In the genomic region with DNA sequence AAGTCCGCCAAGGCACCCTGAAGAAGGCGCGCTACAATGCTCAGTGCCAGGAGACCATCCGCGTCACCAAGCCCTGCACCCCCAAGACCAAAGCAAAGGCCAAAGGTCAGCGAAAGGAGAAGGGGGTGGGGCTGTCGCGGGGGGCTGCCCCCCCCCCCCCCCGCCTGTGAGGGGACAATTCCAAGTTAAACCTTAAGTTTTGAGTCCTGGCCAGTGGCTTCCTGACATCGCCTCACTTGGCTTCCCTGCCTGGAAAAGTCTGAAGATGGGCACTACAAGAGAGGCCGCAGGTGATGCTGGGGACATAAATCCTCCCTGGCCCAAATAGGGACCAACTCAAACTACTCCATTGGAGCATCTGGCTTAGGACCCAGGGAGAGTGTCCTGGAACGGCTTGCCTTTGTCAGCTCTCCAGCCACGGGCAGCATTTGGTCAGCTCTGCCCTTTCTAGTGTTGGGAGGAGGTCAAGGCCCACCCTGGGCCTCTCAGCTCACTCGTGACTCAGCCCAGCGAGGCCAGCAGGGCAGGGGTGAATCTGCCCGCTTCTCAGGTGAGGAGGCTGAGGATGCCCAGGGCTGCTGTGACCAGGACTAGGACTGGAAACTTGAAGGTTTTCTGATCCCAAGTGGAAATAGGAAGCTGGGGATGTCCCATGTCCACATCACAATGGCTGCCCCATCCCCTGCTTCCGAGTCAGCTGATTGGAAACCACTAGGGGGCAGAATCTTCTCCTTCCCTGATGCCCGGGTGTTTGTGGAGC, we compare ENCODE assay signal across 8 cellular contexts. TPM values are rescaled to one million over a fixed set of nuclear protein-coding genes. Genes with fewer than 3 reads are reported as not detected.
DNase-seq lines count a peak whose midpoint lies in the region; ATAC-seq, FAIRE-seq and TF ChIP-seq lines count a peak whose summit lies in the region.

No MANE protein-coding gene starts in this region.

- no peak overlapping the region for H2AK5ac ChIP-seq in H1 (ENCODE audit: low read depth, low read length)

- H3K79me1 ChIP-seq in H1 (ENCODE audit: low read depth, low read length), result no peaks in the 10 kb centered on the region

- no peak overlapping the region for H2BK20ac ChIP-seq in H1 (ENCODE audit: low read length)

- TF ChIP-seq CTCF in H1 (IDR thresholded peaks at IDR 0.05; ENCODE audit: control extremely low read depth in 1 of 3, insufficient read depth in 1 of 3, low read depth in 1 of 3, low read length in 3 of 3), result peak in 2 of 3 experiments; percentile 67 to 79; a peak in 3 of 4 replicates
- peak; percentile 68 for TF ChIP-seq CTCF in neural crest cell (conservative IDR thresholded peaks at IDR 0.05)

- no peak overlapping the region for H3K27ac ChIP-seq in H1 (ENCODE audit: low read depth, low read length)

- no peak overlapping the region for H2BK5ac ChIP-seq in H1 (ENCODE audit: low read depth, low read length)

- H3K23me2 ChIP-seq in H1 (ENCODE audit: low read depth, low read length), result peaks cover 9% of the 10 kb centered on the region; the same call in 1 of the 2 replicates

- TF ChIP-seq RAD21 in H1 (IDR thresholded peaks at IDR 0.05 in 1 of 2, conservative IDR thresholded peaks at IDR 0.05 in 1 of 2; ENCODE audit: low read depth in 2 of 2, low read length in 2 of 2), result peak; percentile 36 to 58

- H3K9me3 ChIP-seq in H1 (ENCODE audit: insufficient read depth in 2 of 2, low read depth in 1 of 2, low read length in 1 of 2), result no peaks in the 10 kb centered on the region

- WGBS in H1 (ENCODE audit: extremely low coverage in 1 of 2, insufficient coverage in 1 of 2, insufficient read length in 1 of 2, insufficient replicate concordance in 2 of 2, low coverage in 1 of 2, low lambda C conversion rate in 2 of 2, missing lambda C conversion rate in 1 of 2), 2 experiments, result 45% methylated on average over 15 of the region's 18 CpGs; no CpG with 5 or more reads in 1 of the 2 experiments

- no peak overlapping the region; the same call in 1 of the 2 replicates for H2BK15ac ChIP-seq in H1 (ENCODE audit: low read length)

- DNase-seq in SIG-M5 treated with dmso at 0.1 percent for 504 hours (lab: John Stamatoyannopoulos, UW; ENCODE audit: unreplicated experiment) (peak; percentile 19), SIG-M5 (lab: John Stamatoyannopoulos, UW) (no peak), NCI-H69 (lab: John Stamatoyannopoulos, UW) (peak; percentile 74), H1 (ENCODE audit: low read depth in 1 of 2, low spot score in 2 of 2) (peak in 1 of 2 experiments; percentile 72), neural crest cell (ENCODE audit: low read depth, low spot score) (no peak)
- no peak for DNase-seq in activated T-cell treated with anti-CD3 and anti-CD28 coated beads, Interleukin-2, amount 50 U/mL, for 1 hour
- no peak for DNase-seq in activated CD4-positive, alpha-beta T cell treated with anti-CD3 and anti-CD28 coated beads, Interleukin-2, amount 50 U/mL, for 4 hours

- H2BK12ac ChIP-seq in H1 (ENCODE audit: low read depth, low read length), result no peak overlapping the region

- no peak overlapping the region for H3K14ac ChIP-seq in H1 (ENCODE audit: insufficient read length)

- H3K36me3 ChIP-seq in H1 (ENCODE audit: control insufficient read depth in 2 of 4, insufficient read depth in 4 of 4, low read length in 3 of 4), result peaks cover 0 to 8% (median 0%) of the 10 kb centered on the region in 4 experiments; a peak in 3 of 8 replicates

- H2AFZ ChIP-seq in H1 (ENCODE audit: low read length), result no peak overlapping the region

- H3K27ac Mint-ChIP-seq in neural crest cell (ENCODE audit: unreplicated experiment), result peak overlapping the region; percentile 83

- H3K4me2 ChIP-seq in H1 (ENCODE audit: insufficient read depth in 1 of 2, low read depth in 2 of 2, low read length in 2 of 2), result peak overlapping the region; percentile 69 to 80

- H4K8ac ChIP-seq in H1 (ENCODE audit: extremely low read depth, insufficient read depth, low read length), result peak overlapping the region; percentile 3; the same call in 1 of the 2 replicates

- POLR2A ChIA-PET in H1 (lab: Charles Lee; ENCODE audit: partially characterized antibody), result interaction anchor here (0.9 to 2.4 kb wide), 11 partner anchors 10 to 152 kb away, joined by 3 to 17 read pairs (median 4); a partner anchor contains a TSS

- H3K9me3 Mint-ChIP-seq in neural crest cell, result no peaks in the 10 kb centered on the region

- peaks cover 0 to 8% (median 4%) of the 10 kb centered on the region in 4 experiments; a peak in 3 of 7 replicates for H3K27me3 ChIP-seq in H1 (replicated peaks in 1 of 4; ENCODE audit: control insufficient read depth in 3 of 4, extremely low read depth in 1 of 4, insufficient read depth in 3 of 4, low read length in 3 of 4)

- no peak overlapping the region for H3K23ac ChIP-seq in H1 (ENCODE audit: insufficient read length)

- peak overlapping the region in 2 of 4 experiments; percentile 93 to 95; a peak in 2 of 7 replicates for H3K9ac ChIP-seq in H1 (replicated peaks in 1 of 4; ENCODE audit: extremely low read depth in 1 of 4, low read depth in 3 of 4, low read length in 3 of 4)

- no peaks in the 10 kb centered on the region; a peak in 1 of 4 replicates for H3K79me2 ChIP-seq in H1 (ENCODE audit: control insufficient read depth in 1 of 2, insufficient read depth in 2 of 2, low read length in 2 of 2)

- ATAC-seq in GM21360 (IDR thresholded peaks at IDR 0.05; ENCODE audit: unreplicated experiment), result no peak

- no peak overlapping the region for H3K56ac ChIP-seq in H1 (replicated peaks; ENCODE audit: insufficient read length, low read depth, low read length)

- H3K4ac ChIP-seq in H1 (replicated peaks; ENCODE audit: insufficient read length, low read depth, low read length), result no peak overlapping the region

- H2BK120ac ChIP-seq in H1 (replicated peaks; ENCODE audit: low read depth, low read length), result no peak overlapping the region

- peak overlapping the region; percentile 88 for H3K4me3 Mint-ChIP-seq in neural crest cell

- peaks cover 0 to 19% (median 13%) of the 10 kb centered on the region in 4 experiments; a peak in 6 of 7 replicates for H3K4me1 ChIP-seq in H1 (replicated peaks in 1 of 4; ENCODE audit: control insufficient read depth in 3 of 4, insufficient read depth in 4 of 4, low read length in 3 of 4)

- H4K5ac ChIP-seq in H1 (ENCODE audit: insufficient read length, low read depth, low read length), result no peak overlapping the region

- peaks cover 11 to 21% of the 10 kb centered on the region in 2 experiments for H4K20me1 ChIP-seq in H1 (replicated peaks in 1 of 2; ENCODE audit: control insufficient read depth in 1 of 2, insufficient read depth in 2 of 2, low read length in 2 of 2)

- peak in 1 of 2 experiments; percentile 25; a peak in 1 of 3 replicates for TF ChIP-seq POLR2A in H1 (IDR thresholded peaks at IDR 0.05; ENCODE audit: control extremely low read depth in 1 of 2, low read depth in 2 of 2, low read length in 2 of 2)

- H3K18ac ChIP-seq in H1 (ENCODE audit: extremely low read depth, low read length), result peak overlapping the region; percentile 85; the same call in 1 of the 2 replicates

- CTCF ChIA-PET in H1 (lab: Charles Lee; ENCODE audit: partially characterized antibody), result interaction anchor here (0.6 to 2.8 kb wide), 50 partner anchors 9 to 839 kb away, joined by 3 to 21 read pairs (median 4); a partner anchor contains a TSS

- H3K4me3 ChIP-seq in H1 (ENCODE audit: extremely low read depth in 1 of 4, insufficient read depth in 2 of 4, low read depth in 3 of 4, low read length in 4 of 4), result peak overlapping the region; percentile 71 to 88 (median 77)

- no peak for FAIRE-seq in H1 (lab: Jason Lieb, UNC)

- peaks cover 34% of the 10 kb centered on the region for H3K27me3 Mint-ChIP-seq in neural crest cell (ENCODE audit: low read depth)

- no peak for TF ChIP-seq EP300 in H1 (IDR thresholded peaks at IDR 0.05; ENCODE audit: borderline replicate concordance in 1 of 2, low read depth in 2 of 2, low read length in 2 of 2)

- H3K4me1 Mint-ChIP-seq in neural crest cell, result peaks cover 24% of the 10 kb centered on the region

- no peak overlapping the region for H4K91ac ChIP-seq in H1 (replicated peaks; ENCODE audit: insufficient read length, low read length)

- peaks cover 2% of the 10 kb centered on the region for H3K36me3 Mint-ChIP-seq in neural crest cell (ENCODE audit: low read depth)

TF ChIP-seq in H1, 55 proteins besides CTCF, POLR2A, EP300 and RAD21 (continues in another document):
- 0 out of 2 replicates have a peak, but pooled peaks have one; percentile 11 for TF ChIP-seq POLR2AphosphoS5 (IDR thresholded peaks at IDR 0.05; ENCODE audit: low read depth, low read length)

RNA-seq across cellular contexts. Expression of a gene that starts 1.4 kb away (rescaled TPM):
- 309 and 338 TPM in 2 replicates for total RNA-seq in H1 (2021; fragmentation: NEBNext Ultra II Directional; extraction: Animal tissue kit (Norgen Biotek cat#: 25700))
- 606 and 948 TPM in 2 replicates for polyA plus RNA-seq in H1 (2011; rRNA removed)
- 870 TPM for polyA plus RNA-seq in H1 (2011; cell fraction: cytosol; rRNA removed)
- polyA plus RNA-seq in H1 (2011; cell fraction: nucleus; rRNA removed), result 559 TPM
- 605 to 743 TPM (median 671 TPM) in 4 replicates for polyA plus RNA-seq in H1 (2012, experiment 1 of 2)
- polyA plus RNA-seq in H1 (2012, experiment 2 of 2), result 841 TPM
- polyA plus RNA-seq in H1 (2013, experiment 1 of 2), result 949 TPM
- polyA plus RNA-seq in H1 (2013, experiment 2 of 2), result 1,178 TPM
- 84.3 and 125 TPM in 2 replicates for polyA minus RNA-seq in H1 (2011; rRNA and poly(A)+ RNA removed)
- polyA minus RNA-seq in H1 (2011; cell fraction: cytosol; rRNA and poly(A)+ RNA removed), result 189 TPM
- 88.1 TPM for polyA minus RNA-seq in H1 (2011; cell fraction: nucleus; rRNA and poly(A)+ RNA removed)
- 781 and 821 TPM in 2 replicates for total RNA-seq in neural crest cell

RNA-seq across cellular contexts. Expression of a gene that starts 8.8 kb away (rescaled TPM):
- 0.63 and 1.1 TPM in 2 replicates for total RNA-seq in H1 (2021; fragmentation: NEBNext Ultra II Directional; extraction: Animal tissue kit (Norgen Biotek cat#: 25700))
- polyA plus RNA-seq in H1 (2011; rRNA removed), result 1.3 and 2.2 TPM in 2 replicates
- 0.98 TPM for polyA plus RNA-seq in H1 (2011; cell fraction: cytosol; rRNA removed)
- polyA plus RNA-seq in H1 (2011; cell fraction: nucleus; rRNA removed), result 1.1 TPM
- 0.30 to 1.0 TPM (median 0.96 TPM) in 4 replicates for polyA plus RNA-seq in H1 (2012, experiment 1 of 2)
- 0.66 TPM for polyA plus RNA-seq in H1 (2012, experiment 2 of 2)
- 0.73 TPM for polyA plus RNA-seq in H1 (2013, experiment 1 of 2)
- polyA plus RNA-seq in H1 (2013, experiment 2 of 2), result 0.68 TPM
- polyA minus RNA-seq in H1 (2011; rRNA and poly(A)+ RNA removed), result 1.6 and 1.9 TPM in 2 replicates
- not detected for polyA minus RNA-seq in H1 (2011; cell fraction: cytosol; rRNA and poly(A)+ RNA removed)
- 1.1 TPM for polyA minus RNA-seq in H1 (2011; cell fraction: nucleus; rRNA and poly(A)+ RNA removed)
- total RNA-seq in neural crest cell, result 0.37 and 0.39 TPM in 2 replicates

RNA-seq across cellular contexts. Expression of a gene that starts 35.6 kb away (rescaled TPM):
- total RNA-seq in H1 (2021; fragmentation: NEBNext Ultra II Directional; extraction: Animal tissue kit (Norgen Biotek cat#: 25700)), result 84.4 and 88.5 TPM in 2 replicates
- 184 and 262 TPM in 2 replicates for polyA plus RNA-seq in H1 (2011; rRNA removed)
- polyA plus RNA-seq in H1 (2011; cell fraction: cytosol; rRNA removed), result 118 TPM
- 335 TPM for polyA plus RNA-seq in H1 (2011; cell fraction: nucleus; rRNA removed)
- polyA plus RNA-seq in H1 (2012, experiment 1 of 2), result 56.9 to 93.0 TPM (median 85.7 TPM) in 4 replicates
- 72.1 TPM for polyA plus RNA-seq in H1 (2012, experiment 2 of 2)
- polyA plus RNA-seq in H1 (2013, experiment 1 of 2), result 92.3 TPM
- 81.6 TPM for polyA plus RNA-seq in H1 (2013, experiment 2 of 2)
- 58.7 and 67.4 TPM in 2 replicates for polyA minus RNA-seq in H1 (2011; rRNA and poly(A)+ RNA removed)
- 72.8 TPM for polyA minus RNA-seq in H1 (2011; cell fraction: cytosol; rRNA and poly(A)+ RNA removed)
- polyA minus RNA-seq in H1 (2011; cell fraction: nucleus; rRNA and poly(A)+ RNA removed), result 103 TPM
- total RNA-seq in neural crest cell, result 54.4 and 60.1 TPM in 2 replicates

Comparison
In these comparisons a context has a peak if more than half of its experiments do, and no peak if none do; other contexts are left out.
1. DNase-seq: peak in SIG-M5 treated with dmso at 0.1 percent for 504 hours (single experiment) and NCI-H69 (single experiment); none in SIG-M5 (single experiment), neural crest cell (single experiment), activated T-cell treated with anti-CD3 and anti-CD28 coated beads, Interleukin-2, amount 50 U/mL, for 1 hour (single experiment) and activated CD4-positive, alpha-beta T cell treated with anti-CD3 and anti-CD28 coated beads, Interleukin-2, amount 50 U/mL, for 4 hours (0 of 2).